ENCODE assay signal across 8 cellular contexts in genomic region chr1:33295450-33296081, GRCh38. TPM values are rescaled to one million over a fixed set of nuclear protein-coding genes. Genes with fewer than 3 reads are reported as not detected.
A peak's percentile ranks its signal among the peaks of the same experiment; 100 is the strongest.
DNase-seq lines count a peak whose midpoint lies in the region; ATAC-seq and TF ChIP-seq lines count a peak whose summit lies in the region.

No MANE protein-coding gene starts in this region.

- H3K4me3 ChIP-seq in adipocyte (ENCODE audit: low read length) (no peak overlapping the region), left ventricle myocardium inferior (no peak overlapping the region), retinal pigment epithelial cell (ENCODE audit: low read length) (no peak overlapping the region)

- H3K27me3 ChIP-seq in adipocyte (replicated peaks; ENCODE audit: control insufficient read depth, insufficient read depth, low read length) (no peaks in the 10 kb centered on the region), left ventricle myocardium inferior (ENCODE audit: low read depth) (no peaks in the 10 kb centered on the region)

- H3K4me1 ChIP-seq in adipocyte (ENCODE audit: control insufficient read depth, insufficient read depth, low read length) (peaks cover 20% of the 10 kb centered on the region), left ventricle myocardium inferior (peaks cover 29% of the 10 kb centered on the region)

- H3K9ac ChIP-seq in adipocyte (ENCODE audit: low read length), result peak overlapping the region; percentile 34

- peak; percentile 85 for DNase-seq in COLO829 (ENCODE audit: low spot score)
- DNase-seq in NCI-H1092 treated with DMSO at 0.1 percent for 48 hours (lab: John Stamatoyannopoulos, UW), result peak; percentile 75
- DNase-seq in SW480 (ENCODE audit: low spot score), result peak; percentile 54
- DNase-seq in adipocyte (ENCODE audit: low read depth), result peak; percentile 90
- DNase-seq in left ventricle myocardium inferior, result peak; percentile 88
- DNase-seq in retinal pigment epithelial cell (ENCODE audit: low read depth), result peak; percentile 19

- H3K27ac ChIP-seq in left ventricle myocardium inferior (replicated peaks), result peak overlapping the region; percentile 53

- ATAC-seq in GM21723 (IDR thresholded peaks at IDR 0.05; ENCODE audit: unreplicated experiment) (peak; percentile 86), HG03354 (IDR thresholded peaks at IDR 0.05; ENCODE audit: poor library complexity, severe bottlenecking, unreplicated experiment) (no peak)

- H3K36me3 ChIP-seq in adipocyte (ENCODE audit: control insufficient read depth, insufficient read depth, low read length, severe bottlenecking) (peaks cover 12% of the 10 kb centered on the region), left ventricle myocardium inferior (peaks cover 51% of the 10 kb centered on the region)

- TF ChIP-seq CTCF in left ventricle myocardium inferior (IDR thresholded peaks at IDR 0.05; ENCODE audit: borderline replicate concordance) (peak; percentile 98), retinal pigment epithelial cell (conservative IDR thresholded peaks at IDR 0.05; ENCODE audit: low read depth, low read length) (peak; percentile 91)

- intact Hi-C loops in left ventricle myocardium inferior (cut with micrococcal nuclease), result loop anchor here (5.0 to 10.0 kb wide), 2 partner anchors 72 to 169 kb away; no protein-coding TSS in a partner anchor

- H3K9me3 ChIP-seq in adipocyte (ENCODE audit: control insufficient read depth, low read length) (no peaks in the 10 kb centered on the region), left ventricle myocardium inferior (replicated peaks) (no peaks in the 10 kb centered on the region)

RNA-seq across cellular contexts. Expression of gene A3GALT2, which starts 25.3 kb away (rescaled TPM):
- not detected for total RNA-seq in left ventricle myocardium inferior

RNA-seq across cellular contexts. Expression of gene ZNF362, which starts 39.3 kb away (rescaled TPM):
- total RNA-seq in left ventricle myocardium inferior, result 32.4 TPM

Comparison
In these comparisons a context has a peak if more than half of its experiments do, and no peak if none do; other contexts are left out.
1. DNase-seq: peak in every context shown above with its lines; median percentile 90 in adipocyte; 88 in left ventricle myocardium inferior; 85 in COLO829; 75 in NCI-H1092 treated with DMSO at 0.1 percent for 48 hours; 54 in SW480; 19 in retinal pigment epithelial cell.